18 cellular contexts compared by ENCODE assay signal in genomic region chr4:105240037-105240436, GRCh38.
DNase-seq lines count a peak whose midpoint lies in the region; ATAC-seq and TF ChIP-seq lines count a peak whose summit lies in the region.
"Had no signal": no experiment of that assay in that cellular context is flagged by ENCODE, and none has a peak within 500 bp of the region (broad histone marks: within the 10 kb centered on the region; RNA-seq: fewer than 3 reads in every experiment).

No MANE protein-coding gene starts in this region.

- H3K4me2 ChIP-seq in neural cell (ENCODE audit: low read length): no peak overlapping the region
- H3K4me2 ChIP-seq: A549; BLaER1 treated with 17β-estradiol and CSF1 and Interleukin-3, amounts not matched to agents 10 nM and 100 nM had no signal

- H3K27ac Mint-ChIP-seq in natural killer cell: peak overlapping the region; percentile 60 to 69
- peak overlapping the region in 1 of 2 donors; percentile 14 for H3K27ac Mint-ChIP-seq in natural killer cell treated with Interleukin-12 subunit alpha and Interleukin-12 subunit beta and Interleukin-15 and Interleukin-18, amount 100 ng/mL, for 72 hours
- H3K27ac Mint-ChIP-seq: B cell; CD4-positive, alpha-beta T cell; CD8-positive, alpha-beta T cell had no signal

- no peak for TF ChIP-seq RAD21 in neural cell (conservative IDR thresholded peaks at IDR 0.05)

- no peaks in the 10 kb centered on the region for H3K27me3 Mint-ChIP-seq in natural killer cell (ENCODE audit: low read depth in 2 of 2)
- no peaks in the 10 kb centered on the region for H3K27me3 Mint-ChIP-seq in natural killer cell treated with Interleukin-12 subunit alpha and Interleukin-12 subunit beta and Interleukin-15 and Interleukin-18, amount 100 ng/mL, for 72 hours
- H3K27me3 Mint-ChIP-seq: B cell; CD4-positive, alpha-beta T cell had no signal

- TF ChIP-seq EP300 in neural cell (conservative IDR thresholded peaks at IDR 0.05; ENCODE audit: poor library complexity, severe bottlenecking): no peak

- H3K27me3 ChIP-seq in neural cell (ENCODE audit: insufficient read depth, low read depth, low read length): no peaks in the 10 kb centered on the region
- H3K27me3 ChIP-seq: BLaER1 treated with 17β-estradiol and CSF1 and Interleukin-3, amounts not matched to agents 10 nM and 100 nM had no signal

- H3K9me2 ChIP-seq in neural cell (ENCODE audit: insufficient read depth, low read length): no peaks in the 10 kb centered on the region

- peaks cover 36% of the 10 kb centered on the region for H3K36me3 ChIP-seq in neural cell (ENCODE audit: insufficient read depth, low read length)

- intact Hi-C loops in natural killer cell (cut with micrococcal nuclease): no loop called here

- H3K27ac ChIP-seq in neural cell (ENCODE audit: low read length) (peak overlapping the region; percentile 14), temporal lobe (ENCODE audit: low read depth, low read length) (peak overlapping the region; percentile 17)
- H3K27ac ChIP-seq: 22Rv1; A549; BLaER1 treated with 17β-estradiol and CSF1 and Interleukin-3, amounts not matched to agents 10 nM and 100 nM; C4-2B had no signal

- DNase-seq in natural killer cell (no peak), iPS-NIHi11 (ENCODE audit: low spot score) (no peak)
- DNase-seq in natural killer cell treated with Interleukin-12 subunit alpha and Interleukin-12 subunit beta and Interleukin-15 and Interleukin-18, amount 100 ng/mL, for 72 hours (ENCODE audit: low spot score): no peak
- DNase-seq in activated CD4-positive, alpha-beta T cell treated with anti-CD3 and anti-CD28 coated beads for 4 hours: no peak
- DNase-seq: AML-193; Caco-2; Calu3; CD4-positive, alpha-beta T cell; CD8-positive, alpha-beta T cell; DMS79 treated with DMSO at 0.1 percent for 48 hours; GF-D8 had no signal

- H3K36me3 Mint-ChIP-seq in natural killer cell: peaks cover 11% of the 10 kb centered on the region
- peaks cover 31% of the 10 kb centered on the region for H3K36me3 Mint-ChIP-seq in natural killer cell treated with Interleukin-12 subunit alpha and Interleukin-12 subunit beta and Interleukin-15 and Interleukin-18, amount 100 ng/mL, for 72 hours

- no peak overlapping the region for H3K9ac ChIP-seq in neural cell (ENCODE audit: low read length)
- H3K9ac ChIP-seq: BLaER1 treated with 17β-estradiol and CSF1 and Interleukin-3, amounts not matched to agents 10 nM and 100 nM had no signal

- H3K9me3 Mint-ChIP-seq in natural killer cell: no peaks in the 10 kb centered on the region
- H3K9me3 Mint-ChIP-seq in natural killer cell treated with Interleukin-12 subunit alpha and Interleukin-12 subunit beta and Interleukin-15 and Interleukin-18, amount 100 ng/mL, for 72 hours: no peaks in the 10 kb centered on the region
- H3K9me3 Mint-ChIP-seq: CD4-positive, alpha-beta T cell; CD8-positive, alpha-beta T cell had no signal

- H3F3A ChIP-seq in neural cell (ENCODE audit: insufficient read depth, low read length, poor library complexity, severe bottlenecking): no peaks in the 10 kb centered on the region

- peaks cover 66 to 78% of the 10 kb centered on the region in 2 donors for H3K4me1 Mint-ChIP-seq in natural killer cell
- H3K4me1 Mint-ChIP-seq in natural killer cell treated with Interleukin-12 subunit alpha and Interleukin-12 subunit beta and Interleukin-15 and Interleukin-18, amount 100 ng/mL, for 72 hours (ENCODE audit: low read depth in 2 of 2): peaks cover 42 to 51% of the 10 kb centered on the region in 2 donors

- ATAC-seq in natural killer cell: peak; percentile 50 to 71 (median 55)
- ATAC-seq in natural killer cell treated with Interleukin-12 subunit alpha and Interleukin-12 subunit beta and Interleukin-15 and Interleukin-18, amount 100 ng/mL, for 72 hours: no peak
- ATAC-seq: A549; CD8-positive, alpha-beta T cell had no signal

- peaks cover 11% of the 10 kb centered on the region for H3K79me2 ChIP-seq in neural cell (replicated peaks; ENCODE audit: insufficient read depth, low read length)

- H3K4me3 ChIP-seq in neural cell (ENCODE audit: low read length): no peak overlapping the region
- H3K4me3 ChIP-seq: A549; BLaER1 treated with 17β-estradiol and CSF1 and Interleukin-3, amounts not matched to agents 10 nM and 100 nM had no signal

- H3K4me3 Mint-ChIP-seq in natural killer cell: peak overlapping the region; percentile 45
- H3K4me3 Mint-ChIP-seq in natural killer cell treated with Interleukin-12 subunit alpha and Interleukin-12 subunit beta and Interleukin-15 and Interleukin-18, amount 100 ng/mL, for 72 hours: no peak overlapping the region
- H3K4me3 Mint-ChIP-seq: B cell; CD4-positive, alpha-beta T cell; CD8-positive, alpha-beta T cell had no signal

- H4K20me1 ChIP-seq in neural cell (ENCODE audit: insufficient read depth): no peaks in the 10 kb centered on the region

- H3K9me3 ChIP-seq in neural cell (ENCODE audit: low read length): no peaks in the 10 kb centered on the region
- H3K9me3 ChIP-seq: A549, Caco-2 had no signal

- no peak overlapping the region for H2AFZ ChIP-seq in neural cell (ENCODE audit: low read depth, low read length)

- no peak for TF ChIP-seq CTCF in natural killer cell (IDR thresholded peaks at IDR 0.05)
- TF ChIP-seq CTCF in neural cell (IDR thresholded peaks at IDR 0.05; ENCODE audit: poor library complexity, severe bottlenecking): no peak

TF ChIP-seq in neural cell, 6 proteins besides CTCF, POLR2A, EP300 and RAD21:
- no peak for TF ChIP-seq MXI1 (conservative IDR thresholded peaks at IDR 0.05; ENCODE audit: poor library complexity, severe bottlenecking)
- no peak for TF ChIP-seq SMC3 (conservative IDR thresholded peaks at IDR 0.05; ENCODE audit: poor library complexity)
- TF ChIP-seq EZH2 (IDR thresholded peaks at IDR 0.05; ENCODE audit: borderline replicate concordance, insufficient read depth, low read length, poor library complexity, severe bottlenecking): no peak
- TF ChIP-seq, protein P1, sequence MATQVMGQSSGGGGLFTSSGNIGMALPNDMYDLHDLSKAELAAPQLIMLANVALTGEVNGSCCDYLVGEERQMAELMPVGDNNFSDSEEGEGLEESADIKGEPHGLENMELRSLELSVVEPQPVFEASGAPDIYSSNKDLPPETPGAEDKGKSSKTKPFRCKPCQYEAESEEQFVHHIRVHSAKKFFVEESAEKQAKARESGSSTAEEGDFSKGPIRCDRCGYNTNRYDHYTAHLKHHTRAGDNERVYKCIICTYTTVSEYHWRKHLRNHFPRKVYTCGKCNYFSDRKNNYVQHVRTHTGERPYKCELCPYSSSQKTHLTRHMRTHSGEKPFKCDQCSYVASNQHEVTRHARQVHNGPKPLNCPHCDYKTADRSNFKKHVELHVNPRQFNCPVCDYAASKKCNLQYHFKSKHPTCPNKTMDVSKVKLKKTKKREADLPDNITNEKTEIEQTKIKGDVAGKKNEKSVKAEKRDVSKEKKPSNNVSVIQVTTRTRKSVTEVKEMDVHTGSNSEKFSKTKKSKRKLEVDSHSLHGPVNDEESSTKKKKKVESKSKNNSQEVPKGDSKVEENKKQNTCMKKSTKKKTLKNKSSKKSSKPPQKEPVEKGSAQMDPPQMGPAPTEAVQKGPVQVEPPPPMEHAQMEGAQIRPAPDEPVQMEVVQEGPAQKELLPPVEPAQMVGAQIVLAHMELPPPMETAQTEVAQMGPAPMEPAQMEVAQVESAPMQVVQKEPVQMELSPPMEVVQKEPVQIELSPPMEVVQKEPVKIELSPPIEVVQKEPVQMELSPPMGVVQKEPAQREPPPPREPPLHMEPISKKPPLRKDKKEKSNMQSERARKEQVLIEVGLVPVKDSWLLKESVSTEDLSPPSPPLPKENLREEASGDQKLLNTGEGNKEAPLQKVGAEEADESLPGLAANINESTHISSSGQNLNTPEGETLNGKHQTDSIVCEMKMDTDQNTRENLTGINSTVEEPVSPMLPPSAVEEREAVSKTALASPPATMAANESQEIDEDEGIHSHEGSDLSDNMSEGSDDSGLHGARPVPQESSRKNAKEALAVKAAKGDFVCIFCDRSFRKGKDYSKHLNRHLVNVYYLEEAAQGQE (IDR thresholded peaks at IDR 0.05; ENCODE audit: borderline replicate concordance): no peak
- TF ChIP-seq TAF1 (IDR thresholded peaks at IDR 0.05; ENCODE audit: low read depth): no peak
- no peak for TF ChIP-seq POLR2AphosphoS5 (IDR thresholded peaks at IDR 0.05)

Comparison
In these comparisons a context has a peak if more than half of its experiments do, and no peak if none do; other contexts are left out.
1. ATAC-seq: peak in natural killer cell (3 of 3); none in natural killer cell treated with Interleukin-12 subunit alpha and Interleukin-12 subunit beta and Interleukin-15 and Interleukin-18, amount 100 ng/mL, for 72 hours (0 of 2).